Comparison of ENCODE assay signal across 8 cellular contexts in genomic region chr12:32106517-32107366, GRCh38. TPM values are rescaled to one million over a fixed set of nuclear protein-coding genes. Genes with fewer than 3 reads are reported as not detected.
DNase-seq lines count a peak whose midpoint lies in the region; ATAC-seq, FAIRE-seq and TF ChIP-seq lines count a peak whose summit lies in the region.

Gene BICD1, plus strand, starts transcription at chr12:32106847. Its CDS starts 485 bp downstream, at chr12:32107332.

- no peak for TF ChIP-seq POLR2A in spleen (IDR thresholded peaks at IDR 0.05)

- H3K4me3 ChIP-seq in A673 (ENCODE audit: low read depth, low read length, poor library complexity, severe bottlenecking) (peak within 1 kb of the TSS; percentile 79), bronchial epithelial cell (ENCODE audit: low read depth, low read length) (peak within 1 kb of the TSS; percentile 68), spleen (peak within 1 kb of the TSS; percentile 83 to 100 (median 95))

- H3K4me3 Mint-ChIP-seq in WTC11 (peak within 1 kb of the TSS; percentile 97), immature natural killer cell (peak within 1 kb of the TSS; percentile 96 to 98 (median 96))

- CTCF ChIA-PET in A673 (lab: Charles Lee) (interaction anchor here (1.8 kb wide), 1 partner anchor 46 kb away, joined by 4 read pairs; no protein-coding TSS in a partner anchor), WTC11 (lab: Charles Lee) (interaction anchor here (0.6 to 2.5 kb wide), 6 partner anchors 20 to 454 kb away, joined by 3 to 10 read pairs (median 4); partner anchors contain the start of gene RESF1)

- DNase-seq in A673 (ENCODE audit: low spot score), result peak; percentile 93
- peak; percentile 90 for DNase-seq in NCI-H2171 treated with DMSO at 0.1 percent for 48 hours (lab: John Stamatoyannopoulos, UW)
- DNase-seq in WTC11 (ENCODE audit: low spot score), result peak; percentile 88
- DNase-seq in bronchial epithelial cell (ENCODE audit: low read depth), result peak; percentile 69
- peak; percentile 60 to 67 (median 63) for DNase-seq in immature natural killer cell
- DNase-seq in spleen, result peak; percentile 93

- FAIRE-seq in bronchial epithelial cell (lab: Jason Lieb, UNC), result no peak

- peaks cover 38% of the 10 kb centered on the region for H3K4me1 Mint-ChIP-seq in WTC11
- H3K4me1 Mint-ChIP-seq in immature natural killer cell, result peaks cover 27 to 32% of the 10 kb centered on the region in 2 donors

- 0 to 2% (median 1%) methylated on average over 47 to 96 of the region's 96 CpGs for WGBS in spleen, 5 donors

- H3K4me1 ChIP-seq in A673 (ENCODE audit: insufficient read depth, low read length, poor library complexity, severe bottlenecking) (peaks cover 18% of the 10 kb centered on the region), spleen (peaks cover 16 to 49% (median 34%) of the 10 kb centered on the region in 6 donors)

- H3K27ac ChIP-seq in A673 (ENCODE audit: low read depth, low read length, poor library complexity, severe bottlenecking) (peak within 1 kb of the TSS; percentile 80), spleen (peak within 1 kb of the TSS; percentile 71 to 90 (median 86))

- H3K27me3 Mint-ChIP-seq in WTC11 (ENCODE audit: low read depth) (no peaks in the 10 kb centered on the region), immature natural killer cell (ENCODE audit: low read depth in 3 of 3) (peaks cover 0 to 5% (median 2%) of the 10 kb centered on the region in 3 donors)

- no peaks in the 10 kb centered on the region for H3K36me3 ChIP-seq in A673 (ENCODE audit: insufficient read depth, low read length, poor library complexity, severe bottlenecking)
- no peaks in the 10 kb centered on the region for H3K36me3 ChIP-seq in bronchial epithelial cell (ENCODE audit: control insufficient read depth, insufficient read depth, low read length)
- H3K36me3 ChIP-seq in spleen, result peaks cover 0 to under 1% (median 0%) of the 10 kb centered on the region in 6 donors

- no peaks in the 10 kb centered on the region for H3K9me3 ChIP-seq in A673 (ENCODE audit: low read depth, low read length, poor library complexity, severe bottlenecking)
- no peaks in the 10 kb centered on the region for H3K9me3 ChIP-seq in spleen

- intact Hi-C loops in A673 (cut with micrococcal nuclease; ENCODE audit: unreplicated experiment) (loop anchor here (10.0 kb wide), 1 partner anchor 142 kb away; no protein-coding TSS in a partner anchor), spleen (cut with DNase I; ENCODE audit: low total_unique reads) (no loop called here)

- H3K9me3 Mint-ChIP-seq in WTC11, result no peaks in the 10 kb centered on the region
- no peaks in the 10 kb centered on the region for H3K9me3 Mint-ChIP-seq in immature natural killer cell

- BruUV-seq in A673 (replicated peaks; lab: Mats Ljungman, UMichigan), result no TSS peak

- H3K27me3 ChIP-seq in A673 (replicated peaks; ENCODE audit: insufficient read depth, low read depth, low read length, poor library complexity) (no peaks in the 10 kb centered on the region), bronchial epithelial cell (ENCODE audit: control insufficient read depth, insufficient read depth, low read length) (no peaks in the 10 kb centered on the region), spleen (replicated peaks in 1 of 7) (peaks cover 0 to 5% (median 0%) of the 10 kb centered on the region in 7 donors)

- ATAC-seq in GM18520 (IDR thresholded peaks at IDR 0.05; ENCODE audit: unreplicated experiment), result peak; percentile 77
- ATAC-seq in HG03060 (IDR thresholded peaks at IDR 0.05; ENCODE audit: low read depth, unreplicated experiment), result peak; percentile 41
- peak; percentile 85 for ATAC-seq in WTC11

- H3K36me3 Mint-ChIP-seq in WTC11 (no peaks in the 10 kb centered on the region), immature natural killer cell (no peaks in the 10 kb centered on the region)

- POLR2A ChIA-PET in A673 (lab: Charles Lee; ENCODE audit: low non-redundant PET) (no interaction called here), WTC11 (lab: Charles Lee) (interaction anchor here (0.6 kb wide), 2 partner anchors 132 to 228 kb away, joined by 3 to 4 read pairs; no protein-coding TSS in a partner anchor)

- TF ChIP-seq CTCF in A673 (conservative IDR thresholded peaks at IDR 0.05; ENCODE audit: low read depth, low read length) (peak; percentile 29), WTC11 (IDR thresholded peaks at IDR 0.05) (no peak), bronchial epithelial cell (IDR thresholded peaks at IDR 0.05; ENCODE audit: insufficient read depth, low read length, severe bottlenecking) (peak; percentile 21), spleen (IDR thresholded peaks at IDR 0.05 in 8 of 11, conservative IDR thresholded peaks at IDR 0.05 in 3 of 11) (peak in 8 of 11 experiments; percentile 30 to 66 (median 50))

- peak within 1 kb of the TSS; percentile 97 for H3K27ac Mint-ChIP-seq in WTC11
- H3K27ac Mint-ChIP-seq in immature natural killer cell, result peak within 1 kb of the TSS; percentile 61 to 90 (median 82)

TF ChIP-seq in WTC11, 78 proteins besides CTCF, POLR2A, EP300 and RAD21 (continues in another document):
- TF ChIP-seq GABPB1 (CRISPR knock-in tag; IDR thresholded peaks at IDR 0.05) (peak; percentile 56; the same call in 1 of the 2 replicates), NR2C2 (CRISPR knock-in tag; IDR thresholded peaks at IDR 0.05) (no peak), ZNF121 (CRISPR knock-in tag; IDR thresholded peaks at IDR 0.05) (no peak), ZNF232 (CRISPR knock-in tag; IDR thresholded peaks at IDR 0.05) (no peak), IRF1 (CRISPR knock-in tag; IDR thresholded peaks at IDR 0.05) (0 out of 2 replicates have a peak, but pooled peaks have one; percentile 43), FOXP4 (CRISPR knock-in tag; IDR thresholded peaks at IDR 0.05) (peak; percentile 57), ZNF263 (CRISPR knock-in tag; IDR thresholded peaks at IDR 0.05; ENCODE audit: low read depth) (peak; percentile 51), MYBL2 (CRISPR knock-in tag; IDR thresholded peaks at IDR 0.05) (peak; percentile 55; the same call in 1 of the 2 replicates), CREM (CRISPR knock-in tag; IDR thresholded peaks at IDR 0.05) (peak; percentile 72; the same call in 1 of the 2 replicates), EMX1 (CRISPR knock-in tag; IDR thresholded peaks at IDR 0.05) (no peak), ELF4 (CRISPR knock-in tag; IDR thresholded peaks at IDR 0.05; ENCODE audit: low read depth) (no peak), ZNF219 (CRISPR knock-in tag; IDR thresholded peaks at IDR 0.05; ENCODE audit: borderline replicate concordance) (no peak; the same call in 1 of the 2 replicates)
- TF ChIP-seq, protein P1, sequence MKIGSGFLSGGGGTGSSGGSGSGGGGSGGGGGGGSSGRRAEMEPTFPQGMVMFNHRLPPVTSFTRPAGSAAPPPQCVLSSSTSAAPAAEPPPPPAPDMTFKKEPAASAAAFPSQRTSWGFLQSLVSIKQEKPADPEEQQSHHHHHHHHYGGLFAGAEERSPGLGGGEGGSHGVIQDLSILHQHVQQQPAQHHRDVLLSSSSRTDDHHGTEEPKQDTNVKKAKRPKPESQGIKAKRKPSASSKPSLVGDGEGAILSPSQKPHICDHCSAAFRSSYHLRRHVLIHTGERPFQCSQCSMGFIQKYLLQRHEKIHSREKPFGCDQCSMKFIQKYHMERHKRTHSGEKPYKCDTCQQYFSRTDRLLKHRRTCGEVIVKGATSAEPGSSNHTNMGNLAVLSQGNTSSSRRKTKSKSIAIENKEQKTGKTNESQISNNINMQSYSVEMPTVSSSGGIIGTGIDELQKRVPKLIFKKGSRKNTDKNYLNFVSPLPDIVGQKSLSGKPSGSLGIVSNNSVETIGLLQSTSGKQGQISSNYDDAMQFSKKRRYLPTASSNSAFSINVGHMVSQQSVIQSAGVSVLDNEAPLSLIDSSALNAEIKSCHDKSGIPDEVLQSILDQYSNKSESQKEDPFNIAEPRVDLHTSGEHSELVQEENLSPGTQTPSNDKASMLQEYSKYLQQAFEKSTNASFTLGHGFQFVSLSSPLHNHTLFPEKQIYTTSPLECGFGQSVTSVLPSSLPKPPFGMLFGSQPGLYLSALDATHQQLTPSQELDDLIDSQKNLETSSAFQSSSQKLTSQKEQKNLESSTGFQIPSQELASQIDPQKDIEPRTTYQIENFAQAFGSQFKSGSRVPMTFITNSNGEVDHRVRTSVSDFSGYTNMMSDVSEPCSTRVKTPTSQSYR (CRISPR knock-in tag; IDR thresholded peaks at IDR 0.05), result no peak
- TF ChIP-seq, protein P2, sequence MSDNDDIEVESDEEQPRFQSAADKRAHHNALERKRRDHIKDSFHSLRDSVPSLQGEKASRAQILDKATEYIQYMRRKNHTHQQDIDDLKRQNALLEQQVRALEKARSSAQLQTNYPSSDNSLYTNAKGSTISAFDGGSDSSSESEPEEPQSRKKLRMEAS (CRISPR knock-in tag; IDR thresholded peaks at IDR 0.05), result peak; percentile 82

RNA-seq across cellular contexts. Expression of gene BICD1, which starts in this region (rescaled TPM):
- total RNA-seq in A673 (2021), result 45.4 and 50.2 TPM in 2 replicates
- 56.7 to 69.4 TPM (median 58.4 TPM) in 3 replicates for total RNA-seq in WTC11 (2021)
- 6.1 TPM in 2 replicates for total RNA-seq in bronchial epithelial cell
- polyA plus RNA-seq in immature natural killer cell, result 1 to 10 TPM; 1.0 to 9.1 (median 4.0) TPM
- 10 to 100 TPM; 23.1 to 62.9 (median 56.7) TPM for total RNA-seq in spleen
- 10 to 100 TPM in 2 of 3 donors, 1 to 10 TPM in 1; 8.5 to 11.6 (median 10.9) TPM for polyA plus RNA-seq in spleen

Comparison
In these comparisons a context has a peak if more than half of its experiments do, and no peak if none do; other contexts are left out.
1. Peak in every context shown above with its lines: DNase-seq, ATAC-seq, H3K4me3 ChIP-seq and H3K27ac ChIP-seq.